ENCODE assay signal across 1 cellular context in genomic region chr3:186432944-186433732, GRCh38.
TF ChIP-seq lines count a peak whose summit lies in the region.

No MANE protein-coding gene starts in this region.

TF ChIP-seq in IMR-90, 13 proteins besides CTCF, POLR2A, EP300 and RAD21 (continued from another document):
- TF ChIP-seq USF2 (IDR thresholded peaks at IDR 0.05; ENCODE audit: low read depth, low read length) (no peak), CHD1 (IDR thresholded peaks at IDR 0.05; ENCODE audit: low read depth, low read length) (no peak)
